23 cellular contexts compared by ENCODE assay signal in the genomic region with DNA sequence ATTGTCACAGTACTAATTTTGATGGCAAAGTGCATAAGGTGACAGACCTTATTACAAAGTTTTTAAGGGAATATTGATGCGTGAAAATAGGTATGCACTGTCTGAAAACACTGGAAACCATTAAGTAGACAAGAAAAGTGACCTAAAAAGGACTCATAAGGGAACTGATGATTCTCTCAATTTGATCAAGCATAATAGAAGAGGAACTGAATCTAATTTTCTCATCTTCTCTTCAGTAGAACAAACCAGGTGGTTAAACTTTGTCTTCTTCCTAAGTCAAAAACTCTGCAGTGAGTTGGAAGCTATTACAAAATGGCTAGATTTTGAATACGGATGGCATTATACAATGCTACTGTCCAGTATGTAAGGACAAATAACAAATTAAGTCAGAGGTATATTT. TPM values are rescaled to one million over a fixed set of nuclear protein-coding genes. Genes with fewer than 3 reads are reported as not detected.
DNase-seq lines count a peak whose midpoint lies in the region; ATAC-seq and TF ChIP-seq lines count a peak whose summit lies in the region.
"Had no signal": no experiment of that assay in that cellular context is flagged by ENCODE, and none has a peak within 500 bp of the region (broad histone marks: within the 10 kb centered on the region; RNA-seq: fewer than 3 reads in every experiment).

No MANE protein-coding gene starts in this region.

- no peaks in the 10 kb centered on the region for H3K27me3 ChIP-seq in CD4-positive, alpha-beta memory T cell (ENCODE audit: insufficient read depth, low read length)
- H3K27me3 ChIP-seq in Loucy (ENCODE audit: insufficient read depth, low read length, poor library complexity, severe bottlenecking) (peaks cover 15% of the 10 kb centered on the region), vagina (no peaks in the 10 kb centered on the region)
- H3K27me3 ChIP-seq: gastrocnemius medialis, thyroid gland had no signal

- peaks cover 11 to 49% of the 10 kb centered on the region in 2 donors for H3K36me3 Mint-ChIP-seq in CD4-positive, alpha-beta memory T cell
- H3K36me3 Mint-ChIP-seq in memory B cell: peaks cover 8% of the 10 kb centered on the region

- H3K4me1 Mint-ChIP-seq in CD4-positive, alpha-beta memory T cell: peaks cover 9 to 22% (median 14%) of the 10 kb centered on the region in 4 donors
- H3K4me1 Mint-ChIP-seq in memory B cell: peaks cover 12% of the 10 kb centered on the region
- H3K4me1 Mint-ChIP-seq: nephron progenitor cell had no signal

- intact Hi-C loops in CD4-positive, alpha-beta memory T cell (cut with micrococcal nuclease): loop anchor here (1.0 to 5.0 kb wide), 4 partner anchors 107 to 831 kb away; partner anchors contain the start of gene UBLCP1
- intact Hi-C loops in vagina (cut with DNase I): no loop called here

- H3K4me3 ChIP-seq in CD4-positive, alpha-beta memory T cell (ENCODE audit: low read length in 2 of 2): no peak overlapping the region
- H3K4me3 ChIP-seq in Loucy (ENCODE audit: low read length, poor library complexity, severe bottlenecking) (no peak overlapping the region), vagina (no peak overlapping the region)
- H3K4me3 ChIP-seq: gastrocnemius medialis, thyroid gland had no signal

- ATAC-seq in GM18511 (IDR thresholded peaks at IDR 0.05; ENCODE audit: unreplicated experiment) (peak; percentile 37), memory B cell (ENCODE audit: low read depth) (peak; percentile 91)

- peaks cover 23% of the 10 kb centered on the region for H3K36me3 ChIP-seq in CD4-positive, alpha-beta memory T cell (ENCODE audit: insufficient read depth, low read length)
- H3K36me3 ChIP-seq in Loucy (ENCODE audit: insufficient read depth, low read length) (peaks cover 28% of the 10 kb centered on the region; the same call in 1 of the 2 replicates), vagina (peaks cover 0 to 12% of the 10 kb centered on the region in 2 donors)

- no peaks in the 10 kb centered on the region for H3K27me3 Mint-ChIP-seq in CD4-positive, alpha-beta memory T cell
- H3K27me3 Mint-ChIP-seq in memory B cell: no peaks in the 10 kb centered on the region
- H3K27me3 Mint-ChIP-seq: dendritic cell treated with granulocyte-macrophage colony-stimulating factor and Interleukin-4, amounts not matched to agents 40 ng/mL and 50 ng/mL, for 4 days; stimulated activated naive CD8-positive, alpha-beta T cell treated with anti-CD3 and anti-CD28 coated beads, Interleukin-15, Interleukin-2, amounts not matched to agents 100 ng/mL and 50 ng/mL, for 24 hours had no signal

- no peaks in the 10 kb centered on the region for H3K9me2 ChIP-seq in Loucy (replicated peaks; ENCODE audit: low read depth, low read length)

- no peak for TF ChIP-seq CTCF in Loucy (conservative IDR thresholded peaks at IDR 0.05; ENCODE audit: low read length)
- TF ChIP-seq CTCF in vagina (IDR thresholded peaks at IDR 0.05): no peak

- H4K20me1 ChIP-seq in Loucy (ENCODE audit: insufficient read depth, low read length, poor library complexity, severe bottlenecking): peaks cover 20% of the 10 kb centered on the region

- no peaks in the 10 kb centered on the region for H3K79me2 ChIP-seq in Loucy (ENCODE audit: insufficient read depth, low read length)

- POLR2A ChIA-PET in CD4-positive, alpha-beta memory T cell (lab: Charles Lee; ENCODE audit: partially characterized antibody): interaction anchor here (0.6 to 1.5 kb wide), 4 partner anchors 43 to 831 kb away, joined by 3 to 8 read pairs (median 4); no protein-coding TSS in a partner anchor

- TF ChIP-seq POLR2A in vagina (IDR thresholded peaks at IDR 0.05): no peak

- H3K4me2 ChIP-seq in Loucy (ENCODE audit: low read depth, low read length, poor library complexity, severe bottlenecking): peak overlapping the region; percentile 2

- no peak for DNase-seq in CD4-positive, alpha-beta memory T cell
- peak in 1 of 2 donors; percentile 22 for DNase-seq in memory B cell (ENCODE audit: low spot score in 2 of 2)
- DNase-seq in KBM-7: no peak
- DNase-seq in vagina (ENCODE audit: extremely low spot score in 2 of 2): no peak
- no peak for DNase-seq in COLO829 (ENCODE audit: low spot score)
- DNase-seq: activated CD8-positive, alpha-beta memory T cell treated with anti-CD3 and anti-CD28 coated beads for 24 hours; activated naive CD4-positive, alpha-beta T cell treated with anti-CD3 and anti-CD28 coated beads for 36 hours; activated T-cell treated with anti-CD3 and anti-CD28 coated beads, Interleukin-2, amount 50 U/mL, for 1 hour; aorta; DMS79; gastrocnemius medialis; HCEC 1CT; left ventricle myocardium superior; nephron progenitor cell; right cardiac atrium; stimulated activated CD4-positive, alpha-beta T cell treated with anti-CD3 and anti-CD28 coated beads, Interleukin-4, amount 100 ng/mL, for 4 hours; T1000; thyroid gland had no signal

- no peaks in the 10 kb centered on the region for H3K9me3 ChIP-seq in CD4-positive, alpha-beta memory T cell (ENCODE audit: control insufficient read depth in 1 of 2, low read length in 2 of 2)
- H3K9me3 ChIP-seq in Loucy (ENCODE audit: insufficient read depth, low read depth, low read length) (no peaks in the 10 kb centered on the region), vagina (no peaks in the 10 kb centered on the region)
- H3K9me3 ChIP-seq: gastrocnemius medialis, thyroid gland had no signal

- in situ Hi-C loops in KBM-7 (cut with MboI; ENCODE audit: low pct_unique_long_range_greater_than_20kb, low sequenced_read_pairs): no loop called here

- no peak overlapping the region for H3K27ac ChIP-seq in CD4-positive, alpha-beta memory T cell (ENCODE audit: low read depth, low read length)
- H3K27ac ChIP-seq in vagina: no peak overlapping the region
- H3K27ac ChIP-seq: gastrocnemius medialis, thyroid gland had no signal

- H3K9me3 Mint-ChIP-seq in CD4-positive, alpha-beta memory T cell: no peaks in the 10 kb centered on the region
- H3K9me3 Mint-ChIP-seq in memory B cell: no peaks in the 10 kb centered on the region
- H3K9me3 Mint-ChIP-seq: activated naive CD4-positive, alpha-beta T cell treated with anti-CD3 and anti-CD28 coated beads for 36 hours; dendritic cell treated with granulocyte-macrophage colony-stimulating factor and Interleukin-4, amounts not matched to agents 40 ng/mL and 50 ng/mL, for 4 days; stimulated activated naive CD8-positive, alpha-beta T cell treated with anti-CD3 and anti-CD28 coated beads, Interleukin-15, Interleukin-2, amounts not matched to agents 100 ng/mL and 50 ng/mL, for 24 hours; WTC11 had no signal

- H3K9ac ChIP-seq in Loucy (ENCODE audit: low read depth, low read length, poor library complexity, severe bottlenecking): no peak overlapping the region

- peaks cover 14% of the 10 kb centered on the region for H3K4me1 ChIP-seq in CD4-positive, alpha-beta memory T cell (ENCODE audit: insufficient read depth, low read length)
- H3K4me1 ChIP-seq in Loucy (ENCODE audit: insufficient read depth, low read length, poor library complexity, severe bottlenecking) (peaks cover 5% of the 10 kb centered on the region), vagina (no peaks in the 10 kb centered on the region)
- H3K4me1 ChIP-seq: gastrocnemius medialis, thyroid gland had no signal

- H2AFZ ChIP-seq in Loucy (ENCODE audit: low read length): no peak overlapping the region

- CTCF ChIA-PET in CD4-positive, alpha-beta memory T cell (lab: Charles Lee; ENCODE audit: partially characterized antibody): interaction anchor here (0.6 to 7.2 kb wide), 31 partner anchors 9 to 1188 kb away, joined by 3 to 175 read pairs (median 7); no protein-coding TSS in a partner anchor

- peak overlapping the region in 6 of 7 donors; percentile 64 to 89 (median 79) for H3K27ac Mint-ChIP-seq in CD4-positive, alpha-beta memory T cell
- peak overlapping the region; percentile 31 for H3K27ac Mint-ChIP-seq in memory B cell
- H3K27ac Mint-ChIP-seq: dendritic cell treated with granulocyte-macrophage colony-stimulating factor and Interleukin-4, amounts not matched to agents 40 ng/mL and 50 ng/mL, for 4 days; nephron progenitor cell; WTC11 had no signal

- H3F3A ChIP-seq in Loucy (ENCODE audit: low read depth): no peaks in the 10 kb centered on the region

- H3K4me3 Mint-ChIP-seq in CD4-positive, alpha-beta memory T cell: no peak overlapping the region
- H3K4me3 Mint-ChIP-seq in memory B cell: no peak overlapping the region
- H3K4me3 Mint-ChIP-seq: activated naive CD4-positive, alpha-beta T cell treated with anti-CD3 and anti-CD28 coated beads for 36 hours; dendritic cell treated with granulocyte-macrophage colony-stimulating factor and Interleukin-4, amounts not matched to agents 40 ng/mL and 50 ng/mL, for 4 days; nephron progenitor cell; stimulated activated naive CD8-positive, alpha-beta T cell treated with anti-CD3 and anti-CD28 coated beads, Interleukin-15, Interleukin-2, amounts not matched to agents 100 ng/mL and 50 ng/mL, for 24 hours; WTC11 had no signal

RNA-seq across cellular contexts. Expression of gene RNF145, which starts 53.4 kb away (rescaled TPM):
- 10 to 100 TPM; 62.4 to 67.8 TPM for total RNA-seq in CD4-positive, alpha-beta memory T cell
- polyA plus RNA-seq in CD4-positive, alpha-beta memory T cell: 10 to 100 TPM; 13.1 to 16.9 TPM
- 67.8 TPM for total RNA-seq in vagina

RNA-seq across cellular contexts. Expression of gene EBF1, which starts 56.2 kb away (rescaled TPM):
- 1 to 10 TPM in 1 of 2 experiments, under 1 TPM in 1; 0.35 to 1.4 TPM for total RNA-seq in CD4-positive, alpha-beta memory T cell
- under 1 TPM; 0.12 to 0.18 TPM for polyA plus RNA-seq in CD4-positive, alpha-beta memory T cell
- 36.6 TPM for total RNA-seq in vagina

Comparison
In these comparisons a context has a peak if more than half of its experiments do, and no peak if none do; other contexts are left out.
1. RNA of gene EBF1, which starts 56.2 kb away (total RNA-seq): 36.6 TPM in vagina (single experiment); 0.35 to 1.4 TPM in CD4-positive, alpha-beta memory T cell; every median in the first group is over 10 times any median in the second.